In the genomic region with DNA sequence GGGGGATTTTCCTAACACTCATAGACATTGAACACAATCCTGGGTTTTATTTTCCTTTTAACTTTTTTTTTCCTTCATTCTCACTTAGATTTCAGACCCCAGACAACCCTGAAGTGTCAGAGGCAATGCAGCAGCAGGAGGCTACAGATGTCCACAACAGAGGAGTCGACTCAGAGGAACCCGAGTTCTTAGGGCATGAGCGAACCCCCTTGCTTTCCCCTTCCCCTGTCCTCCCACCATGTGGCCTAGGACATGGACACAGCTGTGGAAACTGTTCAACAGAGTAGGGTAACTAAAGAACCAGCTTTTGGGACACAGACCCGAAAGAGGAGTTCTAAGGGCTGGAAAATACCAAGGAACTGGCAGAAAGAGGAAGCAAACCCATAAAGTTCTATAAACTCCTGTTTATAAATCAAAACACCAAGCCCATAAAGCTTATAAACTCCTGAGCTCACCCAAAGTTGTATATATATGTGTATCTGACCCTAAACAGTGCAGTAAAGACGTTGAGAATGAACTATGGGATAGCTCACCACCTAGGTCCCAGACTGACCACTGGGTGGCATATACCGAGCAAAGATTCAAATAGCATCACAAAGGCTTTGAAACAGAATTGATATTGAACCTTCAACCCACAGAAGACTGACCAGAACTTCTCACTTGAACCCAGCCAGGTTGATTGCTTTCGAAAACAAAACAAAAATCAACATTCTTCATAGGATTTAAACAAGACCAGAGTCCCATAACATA, we compare ENCODE assay signal across 8 cellular contexts. TPM values are rescaled to one million over a fixed set of nuclear protein-coding genes. Genes with fewer than 3 reads are reported as not detected.
DNase-seq lines count a peak whose midpoint lies in the region; ATAC-seq, FAIRE-seq and TF ChIP-seq lines count a peak whose summit lies in the region.

No MANE protein-coding gene starts in this region.

- no peak overlapping the region for H3K27ac ChIP-seq in HepG2 (ENCODE audit: extremely low read length, insufficient read depth, low read length)

- no peak for TF ChIP-seq POLR2A in HepG2 (IDR thresholded peaks at IDR 0.05; ENCODE audit: insufficient read depth in 1 of 2, low read depth in 2 of 2, low read length in 2 of 2)

- H3K9me3 Mint-ChIP-seq in MCF 10A (ENCODE audit: unreplicated experiment), result no peaks in the 10 kb centered on the region

- no peak overlapping the region for H2AFZ ChIP-seq in HepG2 (ENCODE audit: low read length)

- no peak overlapping the region for H3K4me2 ChIP-seq in HepG2 (ENCODE audit: low read depth, low read length)

- TF ChIP-seq CTCF in MCF 10A (IDR thresholded peaks at IDR 0.05; ENCODE audit: unreplicated experiment), result peak; percentile 50
- TF ChIP-seq CTCF in HepG2 (CRISPR knock-in tag; IDR thresholded peaks at IDR 0.05), result peak; percentile 74

- WGBS in HepG2 (ENCODE audit: low lambda C conversion rate), result 51% methylated on average over 7 of the region's 7 CpGs

- peaks cover 20% of the 10 kb centered on the region for H3K4me1 Mint-ChIP-seq in MCF 10A (ENCODE audit: insufficient read depth, unreplicated experiment)

- ATAC-seq in HepG2 (peak; percentile 84), HG02759 (IDR thresholded peaks at IDR 0.05; ENCODE audit: unreplicated experiment) (no peak), HG03097 (IDR thresholded peaks at IDR 0.05; ENCODE audit: low FRiP score, unreplicated experiment) (no peak)

- H3K4me3 ChIP-seq in HepG2 (replicated peaks in 1 of 3; ENCODE audit: insufficient read depth in 1 of 3, low read depth in 2 of 3, low read length in 3 of 3), result no peak overlapping the region

- H3K4me1 ChIP-seq in HepG2 (ENCODE audit: insufficient read depth, low read length), result peaks cover 37% of the 10 kb centered on the region

- H3K9ac ChIP-seq in HepG2 (ENCODE audit: insufficient read depth, low read depth, low read length), result no peak overlapping the region

- H3K9me3 ChIP-seq in HepG2 (ENCODE audit: low read length), result no peaks in the 10 kb centered on the region

- H3K79me2 ChIP-seq in HepG2 (ENCODE audit: insufficient read depth, low read length), result no peaks in the 10 kb centered on the region

- TF ChIP-seq EP300 in HepG2 (IDR thresholded peaks at IDR 0.05; ENCODE audit: low read depth in 2 of 2, low read length in 2 of 2), result no peak
- no peak for TF ChIP-seq EP300 in HepG2 (CRISPR knock-in tag; IDR thresholded peaks at IDR 0.05; ENCODE audit: borderline replicate concordance)

- H3K27ac Mint-ChIP-seq in MCF 10A (ENCODE audit: low read depth, unreplicated experiment), result peak overlapping the region; percentile 44

- H3K27me3 ChIP-seq in HepG2 (ENCODE audit: control insufficient read depth in 1 of 2, insufficient read depth in 2 of 2, low read length in 2 of 2), result no peaks in the 10 kb centered on the region

- POLR2A ChIA-PET in MCF 10A (lab: Yijun Ruan, JAX), result interaction anchor here (0.5 to 4.1 kb wide), 16 partner anchors 11 to 1997 kb away, joined by 3 to 29 read pairs (median 4); a partner anchor contains a TSS
- POLR2A ChIA-PET in HepG2 (lab: Yijun Ruan, JAX), result no interaction called here

- peak; percentile 76 for DNase-seq in Ammon's horn (ENCODE audit: low spot score)
- DNase-seq in KBM-7, result peak; percentile 27
- DNase-seq in MCF 10A (ENCODE audit: unreplicated experiment), result peak; percentile 57
- peak; percentile 64 for DNase-seq in HepG2 (ENCODE audit: low spot score)
- no peak for DNase-seq in stimulated activated CD4-positive, alpha-beta T cell treated with anti-CD3 and anti-CD28 coated beads, Interleukin-4, amount 100 ng/mL, for 4 hours
- DNase-seq in NCI-H748 treated with DMSO at 0.1 percent for 48 hours (lab: John Stamatoyannopoulos, UW), result no peak

- in situ Hi-C loops in KBM-7 (cut with MboI; ENCODE audit: low pct_unique_long_range_greater_than_20kb, low sequenced_read_pairs), result no loop called here
- in situ Hi-C loops in HepG2 (cut with HindIII; ENCODE audit: extremely low pct_ligation_motif_present, low pct_unique_long_range_greater_than_20kb), result no loop called here

- no peaks in the 10 kb centered on the region for H3K36me3 ChIP-seq in HepG2 (replicated peaks in 1 of 2; ENCODE audit: control insufficient read depth in 1 of 2, insufficient read depth in 2 of 2, low read length in 2 of 2)

- BruUV-seq in MCF 10A (replicated peaks; lab: Mats Ljungman, UMichigan) (no TSS peak), HepG2 (replicated peaks; lab: Mats Ljungman, UMichigan) (no TSS peak)

- H3K36me3 Mint-ChIP-seq in MCF 10A (ENCODE audit: insufficient read depth, unreplicated experiment), result no peaks in the 10 kb centered on the region

- no peaks in the 10 kb centered on the region for H3K27me3 Mint-ChIP-seq in MCF 10A (ENCODE audit: insufficient read depth, unreplicated experiment)

- intact Hi-C loops in MCF 10A (cut with micrococcal nuclease), result loop anchor here (1.0 to 2.0 kb wide), 4 partner anchors 32 to 206 kb away; no protein-coding TSS in a partner anchor
- intact Hi-C loops in HepG2 (cut with micrococcal nuclease; ENCODE audit: unreplicated experiment), result loop anchor here (2.0 to 5.0 kb wide), 4 partner anchors 26 to 210 kb away; a partner anchor contains a TSS

- TF ChIP-seq RAD21 in HepG2 (CRISPR knock-in tag; IDR thresholded peaks at IDR 0.05), result 0 out of 2 replicates have a peak, but pooled peaks have one; percentile 13

- H4K20me1 ChIP-seq in HepG2 (ENCODE audit: insufficient read depth, low read length), result no peaks in the 10 kb centered on the region

- no peak overlapping the region for H3K4me3 Mint-ChIP-seq in MCF 10A (ENCODE audit: unreplicated experiment)

- CTCF ChIA-PET in MCF 10A (lab: Yijun Ruan, JAX) (interaction anchor here (0.6 to 6.9 kb wide), 46 partner anchors 9 to 413 kb away, joined by 3 to 102 read pairs (median 5); a partner anchor contains a TSS), HepG2 (lab: Yijun Ruan, JAX; ENCODE audit: low intra/inter-chr PET ratio, low total read pairs) (interaction anchor here (0.9 to 1.5 kb wide), 3 partner anchors 54 to 205 kb away, joined by 3 to 5 read pairs (median 5); no protein-coding TSS in a partner anchor)

- peak; percentile 92 for FAIRE-seq in HepG2 (lab: Jason Lieb, UNC)

TF ChIP-seq in HepG2, 621 proteins besides CTCF, POLR2A, EP300 and RAD21 (continues in another document):
- no peak for TF ChIP-seq ZNF564 (CRISPR knock-in tag; IDR thresholded peaks at IDR 0.05)
- peak; percentile 35; the same call in 1 of the 2 replicates for TF ChIP-seq ZNF335 (CRISPR knock-in tag; IDR thresholded peaks at IDR 0.05)
- TF ChIP-seq FOXA3 (CRISPR knock-in tag; IDR thresholded peaks at IDR 0.05), result peak; percentile 6; the same call in 1 of the 2 replicates
- TF ChIP-seq HNF4A (CRISPR knock-in tag; IDR thresholded peaks at IDR 0.05), result peak; percentile 6; the same call in 1 of the 2 replicates

RNA-seq across cellular contexts. Expression of a gene that starts 33.9 kb away (rescaled TPM):
- total RNA-seq in MCF 10A (2022) (27.2 and 36.7 TPM in 2 replicates), HepG2 (2016; rRNA removed; fragmentation: Illumina TruSeq; extraction: Trizol) (32.0 and 44.1 TPM in 2 replicates)
- total RNA-seq in HepG2 (2016; cell fraction: cytosol; rRNA removed; fragmentation: Illumina TruSeq; extraction: Trizol; ENCODE audit: low read depth), result 10.6 and 12.8 TPM in 2 replicates
- 32.2 and 42.2 TPM in 2 replicates for total RNA-seq in HepG2 (2016; cell fraction: insoluble cytoplasmic fraction; rRNA removed; fragmentation: Illumina TruSeq; extraction: Trizol)
- total RNA-seq in HepG2 (2016; cell fraction: membrane; rRNA removed; fragmentation: Illumina TruSeq; extraction: Trizol), result 27.4 and 28.5 TPM in 2 replicates
- 32.4 and 32.8 TPM in 2 replicates for total RNA-seq in HepG2 (2016; cell fraction: nucleus; rRNA removed; fragmentation: Illumina TruSeq; extraction: Trizol)
- 36.3 and 41.3 TPM in 2 replicates for polyA plus RNA-seq in HepG2 (2011; rRNA removed)
- 38.1 and 43.4 TPM in 2 replicates for polyA plus RNA-seq in HepG2 (2011; cell fraction: cytosol; rRNA removed)
- polyA plus RNA-seq in HepG2 (2011; cell fraction: nucleus; rRNA removed), result 45.0 and 48.2 TPM in 2 replicates
- polyA plus RNA-seq in HepG2 (2012), result 30.6 and 31.6 TPM in 2 replicates
- polyA plus RNA-seq in HepG2 (2016; cell fraction: cytosol; fragmentation: Illumina TruSeq; extraction: Trizol; ENCODE audit: low read depth), result 3.9 and 4.5 TPM in 2 replicates
- 29.5 and 30.3 TPM in 2 replicates for polyA plus RNA-seq in HepG2 (2016; cell fraction: insoluble cytoplasmic fraction; fragmentation: Illumina TruSeq; extraction: Trizol; ENCODE audit: low read depth)
- 10.0 and 11.3 TPM in 2 replicates for polyA plus RNA-seq in HepG2 (2016; cell fraction: membrane; fragmentation: Illumina TruSeq; extraction: Trizol; ENCODE audit: low read depth)
- 32.1 and 32.5 TPM in 2 replicates for polyA plus RNA-seq in HepG2 (2016; cell fraction: nucleus; fragmentation: Illumina TruSeq; extraction: Trizol; ENCODE audit: insufficient read depth, low read depth)
- polyA minus RNA-seq in HepG2 (2011; rRNA and poly(A)+ RNA removed; ENCODE audit: low replicate concordance), result 61.0 and 116 TPM in 2 replicates
- polyA minus RNA-seq in HepG2 (2011; cell fraction: cytosol; rRNA and poly(A)+ RNA removed), result 47.2 and 48.9 TPM in 2 replicates
- 31.5 and 35.9 TPM in 2 replicates for polyA minus RNA-seq in HepG2 (2011; cell fraction: nucleus; rRNA and poly(A)+ RNA removed)

RNA-seq across cellular contexts. Expression of a gene that starts 58.1 kb away (rescaled TPM):
- 4.3 and 5.7 TPM in 2 replicates for total RNA-seq in MCF 10A (2022)
- 20.6 and 29.2 TPM in 2 replicates for total RNA-seq in HepG2 (2016; rRNA removed; fragmentation: Illumina TruSeq; extraction: Trizol)
- total RNA-seq in HepG2 (2016; cell fraction: cytosol; rRNA removed; fragmentation: Illumina TruSeq; extraction: Trizol; ENCODE audit: low read depth), result 14.7 and 15.6 TPM in 2 replicates
- total RNA-seq in HepG2 (2016; cell fraction: insoluble cytoplasmic fraction; rRNA removed; fragmentation: Illumina TruSeq; extraction: Trizol), result 18.9 and 30.0 TPM in 2 replicates
- total RNA-seq in HepG2 (2016; cell fraction: membrane; rRNA removed; fragmentation: Illumina TruSeq; extraction: Trizol), result 39.9 and 42.8 TPM in 2 replicates
- 19.8 and 22.0 TPM in 2 replicates for total RNA-seq in HepG2 (2016; cell fraction: nucleus; rRNA removed; fragmentation: Illumina TruSeq; extraction: Trizol)
- polyA plus RNA-seq in HepG2 (2011; rRNA removed), result 48.7 and 62.0 TPM in 2 replicates
- 53.5 and 62.3 TPM in 2 replicates for polyA plus RNA-seq in HepG2 (2011; cell fraction: cytosol; rRNA removed)
- polyA plus RNA-seq in HepG2 (2011; cell fraction: nucleus; rRNA removed), result 50.7 and 56.5 TPM in 2 replicates
- polyA plus RNA-seq in HepG2 (2012), result 36.1 and 48.8 TPM in 2 replicates
- polyA plus RNA-seq in HepG2 (2016; cell fraction: cytosol; fragmentation: Illumina TruSeq; extraction: Trizol; ENCODE audit: low read depth), result 21.8 and 24.0 TPM in 2 replicates
- 31.5 and 37.2 TPM in 2 replicates for polyA plus RNA-seq in HepG2 (2016; cell fraction: insoluble cytoplasmic fraction; fragmentation: Illumina TruSeq; extraction: Trizol; ENCODE audit: low read depth)
- 48.5 and 52.0 TPM in 2 replicates for polyA plus RNA-seq in HepG2 (2016; cell fraction: membrane; fragmentation: Illumina TruSeq; extraction: Trizol; ENCODE audit: low read depth)
- polyA plus RNA-seq in HepG2 (2016; cell fraction: nucleus; fragmentation: Illumina TruSeq; extraction: Trizol; ENCODE audit: insufficient read depth, low read depth), result 51.6 and 59.3 TPM in 2 replicates
- polyA minus RNA-seq in HepG2 (2011; rRNA and poly(A)+ RNA removed; ENCODE audit: low replicate concordance), result 1.7 and 102 TPM in 2 replicates
- 14.7 and 19.2 TPM in 2 replicates for polyA minus RNA-seq in HepG2 (2011; cell fraction: cytosol; rRNA and poly(A)+ RNA removed)
- polyA minus RNA-seq in HepG2 (2011; cell fraction: nucleus; rRNA and poly(A)+ RNA removed), result 16.0 and 25.4 TPM in 2 replicates

Comparison
In these comparisons a context has a peak if more than half of its experiments do, and no peak if none do; other contexts are left out.
1. DNase-seq: peak in Ammon's horn (single experiment), KBM-7 (single experiment), MCF 10A (single experiment) and HepG2 (single experiment); none in stimulated activated CD4-positive, alpha-beta T cell treated with anti-CD3 and anti-CD28 coated beads, Interleukin-4, amount 100 ng/mL, for 4 hours (0 of 2) and NCI-H748 treated with DMSO at 0.1 percent for 48 hours (single experiment).